In genomic region chr6:43393597-43393996, GRCh38 we compare ENCODE assay signal across 17 cellular contexts. TPM values are rescaled to one million over a fixed set of nuclear protein-coding genes. Genes with fewer than 3 reads are reported as not detected.
DNase-seq lines count a peak whose midpoint lies in the region; ATAC-seq, FAIRE-seq and TF ChIP-seq lines count a peak whose summit lies in the region.
"Had no signal": no experiment of that assay in that cellular context is flagged by ENCODE, and none has a peak within 500 bp of the region (broad histone marks: within the 10 kb centered on the region; RNA-seq: fewer than 3 reads in every experiment).

No MANE protein-coding gene starts in this region.

- POLR2A ChIA-PET in PC-9 (lab: Charles Lee; ENCODE audit: unreplicated experiment) (no interaction called here), endothelial cell of umbilical vein (lab: Charles Lee) (no interaction called here)

- no peak for FAIRE-seq in endothelial cell of umbilical vein (lab: Jason Lieb, UNC)
- FAIRE-seq: RCC 7860 had no signal

- peaks cover 29% of the 10 kb centered on the region for H3K4me1 ChIP-seq in PC-9 (replicated peaks; ENCODE audit: insufficient read depth)
- no peaks in the 10 kb centered on the region for H3K4me1 ChIP-seq in endothelial cell of umbilical vein (ENCODE audit: control insufficient read depth, extremely low read depth, insufficient read depth, low read length)

- H3K9me1 ChIP-seq in endothelial cell of umbilical vein (replicated peaks; ENCODE audit: control insufficient read depth, extremely low read depth, insufficient read depth, low read length), result no peaks in the 10 kb centered on the region

- no peaks in the 10 kb centered on the region for H3K9me3 Mint-ChIP-seq in stimulated activated naive B cell treated with anti-CD40 and anti-IgM and Interleukin-4, amounts not matched to agents 10 μg/mL and 1 μg/mL and 100 μg/mL, for 72 hours
- H3K9me3 Mint-ChIP-seq: activated CD8-positive, alpha-beta T cell treated with anti-CD3 and anti-CD28 coated beads for 36 hours had no signal

- TF ChIP-seq CTCF in PC-9 (conservative IDR thresholded peaks at IDR 0.05) (no peak), endothelial cell of umbilical vein (IDR thresholded peaks at IDR 0.05; ENCODE audit: extremely low read depth in 1 of 2, insufficient read depth in 1 of 2, low read depth in 1 of 2, low read length in 2 of 2) (no peak)

- peak; percentile 32 for DNase-seq in SIG-M5 treated with dmso at 0.1 percent for 504 hours (lab: John Stamatoyannopoulos, UW; ENCODE audit: unreplicated experiment)
- no peak for DNase-seq in SIG-M5 (lab: John Stamatoyannopoulos, UW)
- DNase-seq in PC-9, result no peak
- no peak for DNase-seq in endothelial cell of umbilical vein (ENCODE audit: low read depth, low spot score)
- no peak for DNase-seq in stimulated activated naive B cell treated with anti-CD40 and anti-IgM and Interleukin-4, amounts not matched to agents 10 μg/mL and 1 μg/mL and 100 μg/mL, for 72 hours
- DNase-seq in activated CD4-positive, alpha-beta T cell treated with anti-CD3 and anti-CD28 coated beads, Interleukin-2, amount 50 U/mL, for 1 hour, result no peak
- DNase-seq: 8988T; activated CD8-positive, alpha-beta T cell treated with anti-CD3 and anti-CD28 coated beads for 36 hours; activated gamma-delta T cell treated with Interleukin-2 at 50 U/mL for 16 hours; heart right ventricle; left lung; NCI-H2227 treated with DMSO at 0.1 percent for 48 hours; occipital lobe; thyroid gland had no signal

- H3K4me2 ChIP-seq in PC-9 (no peak overlapping the region), endothelial cell of umbilical vein (ENCODE audit: insufficient read depth, low read length) (no peak overlapping the region)

- peak; percentile 75 for ATAC-seq in stimulated activated naive B cell treated with anti-CD40 and anti-IgM and Interleukin-4, amounts not matched to agents 10 μg/mL and 1 μg/mL and 100 μg/mL, for 72 hours (replicated peaks)
- no peak for ATAC-seq in HG02759 (IDR thresholded peaks at IDR 0.05; ENCODE audit: unreplicated experiment)
- ATAC-seq in HG02571 (IDR thresholded peaks at IDR 0.05; ENCODE audit: unreplicated experiment), result no peak
- ATAC-seq: activated CD8-positive, alpha-beta T cell treated with anti-CD3 and anti-CD28 coated beads for 36 hours; heart right ventricle; left lung had no signal

- CTCF ChIA-PET in PC-9 (lab: Charles Lee), result interaction anchor here (0.6 kb wide), 1 partner anchor 112 kb away, joined by 9 read pairs; no protein-coding TSS in a partner anchor
- CTCF ChIA-PET in endothelial cell of umbilical vein (lab: Charles Lee), result interaction anchor here (1.0 to 1.2 kb wide), 2 partner anchors 9 to 11 kb away, joined by 3 to 4 read pairs; no protein-coding TSS in a partner anchor

- peaks cover 26 to 66% of the 10 kb centered on the region in 2 donors for H3K4me1 Mint-ChIP-seq in stimulated activated naive B cell treated with anti-CD40 and anti-IgM and Interleukin-4, amounts not matched to agents 10 μg/mL and 1 μg/mL and 100 μg/mL, for 72 hours

- no peak overlapping the region for H3K9ac ChIP-seq in endothelial cell of umbilical vein (replicated peaks; ENCODE audit: extremely low read depth, insufficient read depth, low read length)

- H3K27me3 Mint-ChIP-seq in stimulated activated naive B cell treated with anti-CD40 and anti-IgM and Interleukin-4, amounts not matched to agents 10 μg/mL and 1 μg/mL and 100 μg/mL, for 72 hours, result peaks cover 0 to 27% of the 10 kb centered on the region in 2 donors

- H3K36me3 ChIP-seq in PC-9 (ENCODE audit: low read depth) (no peaks in the 10 kb centered on the region), endothelial cell of umbilical vein (ENCODE audit: control insufficient read depth in 2 of 2, extremely low read depth in 1 of 2, insufficient read depth in 2 of 2, low read length in 2 of 2) (no peaks in the 10 kb centered on the region)
- H3K36me3 ChIP-seq: heart right ventricle, left lung, thyroid gland had no signal

- peaks cover 0 to 1% of the 10 kb centered on the region in 2 donors for H3K36me3 Mint-ChIP-seq in stimulated activated naive B cell treated with anti-CD40 and anti-IgM and Interleukin-4, amounts not matched to agents 10 μg/mL and 1 μg/mL and 100 μg/mL, for 72 hours

- H3K27me3 ChIP-seq in PC-9 (ENCODE audit: insufficient read depth, low read depth) (no peaks in the 10 kb centered on the region), endothelial cell of umbilical vein (ENCODE audit: control insufficient read depth in 2 of 2, insufficient read depth in 2 of 2, low read length in 2 of 2) (peaks cover 2 to 7% of the 10 kb centered on the region in 2 experiments)
- H3K27me3 ChIP-seq: thyroid gland had no signal

- peak overlapping the region; percentile 80 to 85 for H3K4me3 Mint-ChIP-seq in stimulated activated naive B cell treated with anti-CD40 and anti-IgM and Interleukin-4, amounts not matched to agents 10 μg/mL and 1 μg/mL and 100 μg/mL, for 72 hours
- H3K4me3 Mint-ChIP-seq: activated CD8-positive, alpha-beta T cell treated with anti-CD3 and anti-CD28 coated beads for 36 hours had no signal

- H3F3A ChIP-seq in PC-9 (ENCODE audit: insufficient read depth, low read depth), result peaks cover 19% of the 10 kb centered on the region

- 0 out of 2 replicates have a peak overlapping the region, but pooled peaks have one; percentile 60 for H2AFZ ChIP-seq in PC-9
- peak overlapping the region; percentile 4 for H2AFZ ChIP-seq in endothelial cell of umbilical vein (ENCODE audit: low read depth, low read length)

- no peak overlapping the region for H3K4me3 ChIP-seq in PC-9
- H3K4me3 ChIP-seq in endothelial cell of umbilical vein (replicated peaks in 1 of 3; ENCODE audit: insufficient read depth in 1 of 3, low read depth in 1 of 3, low read length in 3 of 3), result no peak overlapping the region
- H3K4me3 ChIP-seq: heart right ventricle, thyroid gland had no signal

- H3K9me3 ChIP-seq in PC-9 (ENCODE audit: insufficient read depth, low read depth), result no peaks in the 10 kb centered on the region
- no peaks in the 10 kb centered on the region for H3K9me3 ChIP-seq in endothelial cell of umbilical vein (replicated peaks; ENCODE audit: control insufficient read depth, insufficient read depth, low read length)
- H3K9me3 ChIP-seq: heart right ventricle, left lung, thyroid gland had no signal

- no peaks in the 10 kb centered on the region for H3K79me2 ChIP-seq in PC-9 (ENCODE audit: low read depth)
- no peaks in the 10 kb centered on the region for H3K79me2 ChIP-seq in endothelial cell of umbilical vein (ENCODE audit: control insufficient read depth, insufficient read depth, low read length)

- no peak overlapping the region for H3K27ac ChIP-seq in PC-9
- no peak overlapping the region for H3K27ac ChIP-seq in endothelial cell of umbilical vein (ENCODE audit: insufficient read depth, low read depth, low read length)
- H3K27ac ChIP-seq: heart right ventricle, left lung, thyroid gland had no signal

- BruUV-seq in PC-9 (replicated peaks; lab: Mats Ljungman, UMichigan) (no TSS peak), endothelial cell of umbilical vein (replicated peaks; lab: Mats Ljungman, UMichigan) (no TSS peak)

- dilution Hi-C loops in endothelial cell of umbilical vein (cut with MboI; ENCODE audit: extremely low pct_ligation_motif_present, low sequenced_read_pairs), result no loop called here

- H3K9me2 ChIP-seq in PC-9 (ENCODE audit: insufficient read depth), result no peaks in the 10 kb centered on the region

- H4K20me1 ChIP-seq in PC-9 (ENCODE audit: insufficient read depth), result no peaks in the 10 kb centered on the region
- H4K20me1 ChIP-seq in endothelial cell of umbilical vein (replicated peaks; ENCODE audit: control insufficient read depth, extremely low read depth, insufficient read depth, low read length), result no peaks in the 10 kb centered on the region

- intact Hi-C loops in PC-9 (cut with micrococcal nuclease; ENCODE audit: unreplicated experiment) (no loop called here), endothelial cell of umbilical vein (cut with micrococcal nuclease) (no loop called here)

- TF ChIP-seq POLR2A in endothelial cell of umbilical vein (IDR thresholded peaks at IDR 0.05; ENCODE audit: low read depth, low read length), result no peak

- peak overlapping the region; percentile 77 for H3K27ac Mint-ChIP-seq in stimulated activated naive B cell treated with anti-CD40 and anti-IgM and Interleukin-4, amounts not matched to agents 10 μg/mL and 1 μg/mL and 100 μg/mL, for 72 hours
- H3K27ac Mint-ChIP-seq: activated CD8-positive, alpha-beta T cell treated with anti-CD3 and anti-CD28 coated beads for 36 hours had no signal

TF ChIP-seq in endothelial cell of umbilical vein, 7 proteins besides CTCF, POLR2A, EP300 and RAD21 (continues in another document):
- TF ChIP-seq GATA2 (IDR thresholded peaks at IDR 0.05; ENCODE audit: insufficient read depth, insufficient read length, low read depth, low read length), result no peak
- TF ChIP-seq EZH2 (IDR thresholded peaks at IDR 0.05; ENCODE audit: borderline replicate concordance, low read depth, low read length, severe bottlenecking), result no peak
- TF ChIP-seq MAX (IDR thresholded peaks at IDR 0.05; ENCODE audit: insufficient read depth, insufficient read length), result no peak
- no peak for TF ChIP-seq MYC (IDR thresholded peaks at IDR 0.05; ENCODE audit: low read depth, low read length)
- TF ChIP-seq FOS (IDR thresholded peaks at IDR 0.05; ENCODE audit: borderline replicate concordance, insufficient read depth, low read length), result no peak

RNA-seq across cellular contexts. Expression of gene ZNF318, which starts 24.1 kb away (rescaled TPM):
- total RNA-seq in PC-9 (2021) (14.9 and 17.1 TPM in 2 replicates), endothelial cell of umbilical vein (13.0 and 13.6 TPM in 2 replicates)
- 7.1 and 7.8 TPM in 2 replicates for polyA plus RNA-seq in endothelial cell of umbilical vein
- 6.1 and 6.7 TPM in 2 replicates for polyA plus RNA-seq in endothelial cell of umbilical vein (2011; cell fraction: cytosol; rRNA removed)
- 15.4 and 17.4 TPM in 2 replicates for polyA plus RNA-seq in endothelial cell of umbilical vein (2011; cell fraction: nucleus; rRNA removed)
- polyA plus RNA-seq in endothelial cell of umbilical vein (2012), result 6.5 and 8.4 TPM in 2 replicates
- 19.9 and 25.1 TPM in 2 replicates for polyA minus RNA-seq in endothelial cell of umbilical vein
- polyA minus RNA-seq in endothelial cell of umbilical vein (2011; cell fraction: cytosol; rRNA and poly(A)+ RNA removed), result 18.8 TPM
- polyA minus RNA-seq in endothelial cell of umbilical vein (2011; cell fraction: nucleus; rRNA and poly(A)+ RNA removed), result 6.9 and 11.5 TPM in 2 replicates

RNA-seq across cellular contexts. Expression of gene ABCC10, which starts 33.7 kb away (rescaled TPM):
- total RNA-seq in PC-9 (2021) (28.4 and 28.7 TPM in 2 replicates), endothelial cell of umbilical vein (34.8 and 37.9 TPM in 2 replicates)
- polyA plus RNA-seq in endothelial cell of umbilical vein, result 29.2 and 32.9 TPM in 2 replicates
- 15.6 and 20.6 TPM in 2 replicates for polyA plus RNA-seq in endothelial cell of umbilical vein (2011; cell fraction: cytosol; rRNA removed)
- 69.9 and 84.5 TPM in 2 replicates for polyA plus RNA-seq in endothelial cell of umbilical vein (2011; cell fraction: nucleus; rRNA removed)
- polyA plus RNA-seq in endothelial cell of umbilical vein (2012), result 20.0 and 21.0 TPM in 2 replicates
- 27.7 and 32.3 TPM in 2 replicates for polyA minus RNA-seq in endothelial cell of umbilical vein
- polyA minus RNA-seq in endothelial cell of umbilical vein (2011; cell fraction: cytosol; rRNA and poly(A)+ RNA removed), result 6.0 TPM
- 34.8 and 37.5 TPM in 2 replicates for polyA minus RNA-seq in endothelial cell of umbilical vein (2011; cell fraction: nucleus; rRNA and poly(A)+ RNA removed)

Comparison
In these comparisons a context has a peak if more than half of its experiments do, and no peak if none do; other contexts are left out.
1. ATAC-seq: peak in stimulated activated naive B cell treated with anti-CD40 and anti-IgM and Interleukin-4, amounts not matched to agents 10 μg/mL and 1 μg/mL and 100 μg/mL, for 72 hours (2 of 2); none in HG02759 (single experiment) and HG02571 (single experiment).